In genomic region chr15:95024388-95024787, GRCh38 we compare ENCODE assay signal across 9 cellular contexts.
DNase-seq lines count a peak whose midpoint lies in the region; ATAC-seq, FAIRE-seq and TF ChIP-seq lines count a peak whose summit lies in the region.
"Had no signal": no experiment of that assay in that cellular context is flagged by ENCODE, and none has a peak within 500 bp of the region (broad histone marks: within the 10 kb centered on the region; RNA-seq: fewer than 3 reads in every experiment).

No MANE protein-coding gene starts in this region.

- peak; percentile 65 for TF ChIP-seq CTCF in A673 (conservative IDR thresholded peaks at IDR 0.05; ENCODE audit: low read depth, low read length)

- ATAC-seq in HG03135 (IDR thresholded peaks at IDR 0.05; ENCODE audit: unreplicated experiment) (no peak), GM19463 (IDR thresholded peaks at IDR 0.05; ENCODE audit: unreplicated experiment) (no peak)

- peak; percentile 63 for DNase-seq in A673 (ENCODE audit: low spot score)
- DNase-seq in H54 (ENCODE audit: insufficient read length, low spot score), result no peak
- peak; percentile 14 for DNase-seq in SK-N-MC (ENCODE audit: low read depth, low spot score)
- DNase-seq in glomerular endothelial cell (ENCODE audit: extremely low read depth, low read depth, low spot score), result peak; percentile 22
- DNase-seq in foreskin melanocyte, result no peak
- DNase-seq in medulla oblongata (ENCODE audit: extremely low spot score), result no peak
- DNase-seq: activated CD4-positive, alpha-beta T cell treated with anti-CD3 and anti-CD28 coated beads, Interleukin-2, amount 50 U/mL, for 48 hours had no signal

- FAIRE-seq in H54 (lab: Jason Lieb, UNC), result peak; percentile 11

- H3K27me3 ChIP-seq in A673 (replicated peaks; ENCODE audit: insufficient read depth, low read depth, low read length, poor library complexity), result no peaks in the 10 kb centered on the region

- no peak overlapping the region for H3K9ac ChIP-seq in SK-N-MC (ENCODE audit: insufficient read length)

- H3K4me3 ChIP-seq in A673 (ENCODE audit: low read depth, low read length, poor library complexity, severe bottlenecking), result no peak overlapping the region
- H3K4me3 ChIP-seq in SK-N-MC, result no peak overlapping the region

- CTCF ChIA-PET in A673 (lab: Charles Lee), result interaction anchor here (1.1 to 2.0 kb wide), 2 partner anchors 23 to 352 kb away, joined by 3 to 5 read pairs; no protein-coding TSS in a partner anchor

- H3K4me1 ChIP-seq in A673 (ENCODE audit: insufficient read depth, low read length, poor library complexity, severe bottlenecking), result no peaks in the 10 kb centered on the region

- H3K36me3 ChIP-seq in A673 (ENCODE audit: insufficient read depth, low read length, poor library complexity, severe bottlenecking) (no peaks in the 10 kb centered on the region), SK-N-MC (ENCODE audit: insufficient read depth, low read length) (no peaks in the 10 kb centered on the region)

- POLR2A ChIA-PET in A673 (lab: Charles Lee; ENCODE audit: low non-redundant PET), result no interaction called here

- H3K27ac ChIP-seq in A673 (ENCODE audit: low read depth, low read length, poor library complexity, severe bottlenecking) (no peak overlapping the region), SK-N-MC (no peak overlapping the region)

- no peak for TF ChIP-seq POLR2A in H54 (IDR thresholded peaks at IDR 0.05; ENCODE audit: low read depth, low read length)

- H3K9me3 ChIP-seq in A673 (ENCODE audit: low read depth, low read length, poor library complexity, severe bottlenecking), result no peaks in the 10 kb centered on the region
- H3K9me3 ChIP-seq in SK-N-MC (ENCODE audit: low read depth, low read length), result no peaks in the 10 kb centered on the region

- intact Hi-C loops in A673 (cut with micrococcal nuclease; ENCODE audit: unreplicated experiment), result loop anchor here (5.0 kb wide), 1 partner anchor 612 kb away; no protein-coding TSS in a partner anchor

- BruUV-seq in A673 (replicated peaks; lab: Mats Ljungman, UMichigan), result no TSS peak

Comparison
In these comparisons a context has a peak if more than half of its experiments do, and no peak if none do; other contexts are left out.
1. DNase-seq: peak in A673 (single experiment), SK-N-MC (single experiment) and glomerular endothelial cell (single experiment); none in H54 (single experiment), foreskin melanocyte (single experiment) and medulla oblongata (single experiment).